Comparison of ENCODE assay signal across 8 cellular contexts in the genomic region with DNA sequence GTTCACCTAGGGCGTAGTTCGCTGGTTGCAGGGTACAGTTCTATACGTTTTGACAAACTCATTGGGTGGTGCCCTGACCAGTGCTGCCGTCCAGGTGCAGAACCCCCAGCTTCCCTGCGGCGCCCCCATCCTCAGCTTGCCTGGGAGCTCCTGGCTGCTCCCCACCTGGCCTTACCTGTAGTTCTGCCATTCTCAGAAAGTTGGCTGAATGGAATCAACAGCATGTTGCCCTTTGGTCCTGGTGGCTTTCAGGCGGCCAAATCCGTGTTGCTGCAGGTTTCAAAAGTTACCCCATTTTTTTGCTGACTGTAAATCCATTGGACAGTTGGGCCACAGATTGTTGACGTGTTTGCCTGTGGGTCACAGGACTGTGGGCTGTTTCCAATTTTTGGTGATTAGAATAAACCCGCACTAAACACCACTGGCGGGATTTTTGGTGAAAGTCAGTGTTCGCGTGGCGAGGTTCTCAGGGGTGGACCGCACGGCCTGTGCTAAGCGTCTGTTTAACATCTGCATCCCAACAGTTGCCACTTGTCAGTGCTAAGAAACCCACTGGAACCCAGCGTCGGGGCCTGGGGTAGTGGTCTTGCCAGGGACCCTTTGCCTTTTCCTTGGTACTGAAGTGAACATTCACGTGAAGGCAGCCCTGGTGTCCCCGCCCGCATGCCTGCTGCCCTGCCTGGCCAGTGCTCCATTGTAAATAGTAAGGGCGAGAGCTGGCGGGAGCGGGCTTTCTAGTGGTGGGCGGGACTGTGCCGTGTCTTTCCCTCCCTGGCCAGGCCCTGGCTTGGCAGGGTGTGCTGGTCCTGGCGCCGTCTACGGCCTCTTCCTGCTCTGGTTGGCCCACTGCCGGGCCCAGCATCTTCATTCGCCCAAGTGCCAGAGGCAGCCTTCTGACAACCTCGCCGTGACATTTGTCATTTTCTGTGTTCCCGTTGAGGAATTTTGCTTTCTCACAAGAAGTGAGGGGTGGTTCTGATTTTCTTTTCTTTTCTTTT. TPM values are rescaled to one million over a fixed set of nuclear protein-coding genes. Genes with fewer than 3 reads are reported as not detected.
DNase-seq lines count a peak whose midpoint lies in the region; ATAC-seq and TF ChIP-seq lines count a peak whose summit lies in the region.

No MANE protein-coding gene starts in this region.

- peaks cover 23% of the 10 kb centered on the region for H3K79me1 ChIP-seq in neuronal stem cell (ENCODE audit: low read depth, low read length)

- H3K4me3 ChIP-seq in RWPE2 (ENCODE audit: severe bottlenecking) (no peak overlapping the region), esophagus muscularis mucosa (peak overlapping the region in 1 of 4 donors; percentile 15), neuronal stem cell (ENCODE audit: low read length in 2 of 2) (peak overlapping the region in 1 of 2 donors; percentile 12)

- H2BK15ac ChIP-seq in neuronal stem cell (ENCODE audit: low read length): no peak overlapping the region

- H2BK12ac ChIP-seq in neuronal stem cell (ENCODE audit: low read length): no peak overlapping the region

- H3K18ac ChIP-seq in neuronal stem cell (ENCODE audit: low read length): no peak overlapping the region

- no peak for DNase-seq in T-helper 1 cell
- no peak for DNase-seq in RWPE2 (ENCODE audit: low spot score)
- DNase-seq in esophagus muscularis mucosa (ENCODE audit: extremely low spot score): no peak
- no peak for DNase-seq in neuronal stem cell (ENCODE audit: low spot score)
- DNase-seq in HuH-7.5 (ENCODE audit: low spot score): no peak
- no peak for DNase-seq in DMS53 treated with DMSO at 0.1 percent for 48 hours (lab: John Stamatoyannopoulos, UW; ENCODE audit: unreplicated experiment)
- no peak for DNase-seq in stimulated activated CD4-positive, alpha-beta T cell treated with anti-CD3 and anti-CD28 coated beads, Interleukin-12 subunit alpha, Interleukin-12 subunit beta, amount 100 ng/mL, for 4 hours

- no peak overlapping the region for H2AFZ ChIP-seq in neuronal stem cell (ENCODE audit: low read length)

- H4K8ac ChIP-seq in neuronal stem cell (ENCODE audit: low read depth, low read length): no peak overlapping the region

- TF ChIP-seq EP300 in esophagus muscularis mucosa (IDR thresholded peaks at IDR 0.05): no peak

- no peaks in the 10 kb centered on the region for H3K27me3 ChIP-seq in RWPE2 (ENCODE audit: insufficient read depth, poor library complexity, severe bottlenecking)
- H3K27me3 ChIP-seq in esophagus muscularis mucosa: no peaks in the 10 kb centered on the region
- H3K27me3 ChIP-seq in neuronal stem cell (ENCODE audit: control insufficient read depth in 3 of 3, insufficient read depth in 3 of 3, low read depth in 1 of 3, low read length in 3 of 3): no peaks in the 10 kb centered on the region

- H3K27ac Mint-ChIP-seq in T-helper 1 cell treated with Interleukin-12 subunit alpha and Interleukin-12 subunit beta and Interleukin-4 antibody, amounts not matched to agents 30 μg/mL and 1 μg/mL, for 36 hours: no peak overlapping the region

- H2BK5ac ChIP-seq in neuronal stem cell (ENCODE audit: low read length): peak overlapping the region; percentile 39

- H3K4me1 Mint-ChIP-seq in T-helper 1 cell treated with Interleukin-12 subunit alpha and Interleukin-12 subunit beta and Interleukin-4 antibody, amounts not matched to agents 30 μg/mL and 1 μg/mL, for 36 hours (ENCODE audit: low read depth): peaks cover 38% of the 10 kb centered on the region

- TF ChIP-seq POLR2A in esophagus muscularis mucosa (IDR thresholded peaks at IDR 0.05; ENCODE audit: low read depth): no peak

- H3K9me3 ChIP-seq in RWPE2 (ENCODE audit: severe bottlenecking) (no peaks in the 10 kb centered on the region), esophagus muscularis mucosa (no peaks in the 10 kb centered on the region), neuronal stem cell (replicated peaks in 1 of 2; ENCODE audit: control insufficient read depth in 2 of 2, insufficient read depth in 1 of 2, low read depth in 1 of 2, low read length in 2 of 2) (peaks cover 0 to 1% of the 10 kb centered on the region in 2 donors)

- H3K14ac ChIP-seq in neuronal stem cell (ENCODE audit: low read length): no peak overlapping the region

- WGBS in esophagus muscularis mucosa: 48% methylated on average over 34 of the region's 35 CpGs
- WGBS in neuronal stem cell (ENCODE audit: extremely low coverage in 2 of 2, insufficient read length in 2 of 2, insufficient replicate concordance in 1 of 2), 2 donors: no CpG with 5 or more reads among the region's 35 CpGs

- H3K4me3 Mint-ChIP-seq in T-helper 1 cell treated with Interleukin-12 subunit alpha and Interleukin-12 subunit beta and Interleukin-4 antibody, amounts not matched to agents 30 μg/mL and 1 μg/mL, for 36 hours: peak overlapping the region; percentile 46

- TF ChIP-seq CTCF in RWPE2 (IDR thresholded peaks at IDR 0.05; ENCODE audit: poor library complexity, severe bottlenecking): no peak
- TF ChIP-seq CTCF in esophagus muscularis mucosa (IDR thresholded peaks at IDR 0.05): no peak

- H3K36me3 Mint-ChIP-seq in T-helper 1 cell treated with Interleukin-12 subunit alpha and Interleukin-12 subunit beta and Interleukin-4 antibody, amounts not matched to agents 30 μg/mL and 1 μg/mL, for 36 hours (ENCODE audit: low read depth): no peaks in the 10 kb centered on the region

- no peaks in the 10 kb centered on the region for H3K27me3 Mint-ChIP-seq in T-helper 1 cell treated with Interleukin-12 subunit alpha and Interleukin-12 subunit beta and Interleukin-4 antibody, amounts not matched to agents 30 μg/mL and 1 μg/mL, for 36 hours (ENCODE audit: low read depth)

- no peak overlapping the region for H4K91ac ChIP-seq in neuronal stem cell (ENCODE audit: low read depth, low read length, poor library complexity)

- no peak overlapping the region for H3K9ac ChIP-seq in neuronal stem cell (ENCODE audit: low read depth, low read length, poor library complexity)

- H3K4me1 ChIP-seq in RWPE2 (ENCODE audit: insufficient read depth, poor library complexity, severe bottlenecking) (peaks cover 33% of the 10 kb centered on the region), esophagus muscularis mucosa (peaks cover 70 to 83% (median 82%) of the 10 kb centered on the region in 4 donors), neuronal stem cell (ENCODE audit: control insufficient read depth in 2 of 2, insufficient read depth in 1 of 2, low read depth in 1 of 2, low read length in 2 of 2) (peaks cover 33 to 36% of the 10 kb centered on the region in 2 donors)

- no peak overlapping the region for H3K23ac ChIP-seq in neuronal stem cell (ENCODE audit: low read depth, low read length, poor library complexity)

- no peak overlapping the region for H2AK5ac ChIP-seq in neuronal stem cell (ENCODE audit: low read depth, low read length)

- H3K27ac ChIP-seq in RWPE2 (ENCODE audit: poor library complexity, severe bottlenecking) (peak overlapping the region; percentile 63), esophagus muscularis mucosa (replicated peaks in 1 of 4) (peak overlapping the region; percentile 98 to 99 (median 99)), neuronal stem cell (replicated peaks; ENCODE audit: low read length) (no peak overlapping the region)

- no peak for ATAC-seq in RWPE2 (ENCODE audit: low read depth)

- H2BK120ac ChIP-seq in neuronal stem cell (ENCODE audit: low read depth, low read length): no peak overlapping the region

- H3K36me3 ChIP-seq in RWPE2 (ENCODE audit: low read depth): peaks cover 12% of the 10 kb centered on the region; the same call in 1 of the 2 replicates
- no peaks in the 10 kb centered on the region for H3K36me3 ChIP-seq in esophagus muscularis mucosa
- H3K36me3 ChIP-seq in neuronal stem cell (replicated peaks in 1 of 2; ENCODE audit: control insufficient read depth in 2 of 2, insufficient read depth in 2 of 2, low read length in 2 of 2): peaks cover 2 to 20% of the 10 kb centered on the region in 2 donors

- H3K4ac ChIP-seq in neuronal stem cell (ENCODE audit: low read length): no peak overlapping the region

- no peak overlapping the region for H3K4me2 ChIP-seq in neuronal stem cell (ENCODE audit: insufficient read depth, low read length, poor library complexity, severe bottlenecking)

- intact Hi-C loops in esophagus muscularis mucosa (cut with DNase I): no loop called here

- no peaks in the 10 kb centered on the region for H3K9me3 Mint-ChIP-seq in T-helper 1 cell treated with Interleukin-12 subunit alpha and Interleukin-12 subunit beta and Interleukin-4 antibody, amounts not matched to agents 30 μg/mL and 1 μg/mL, for 36 hours

RNA-seq across cellular contexts. Expression of gene DOT1L, which starts 3.3 kb away (rescaled TPM):
- total RNA-seq in esophagus muscularis mucosa: 10 to 100 TPM; 10.8 to 13.2 (median 12.0) TPM
- polyA plus RNA-seq in neuronal stem cell (2013, experiment 1 of 2): 38.2 TPM
- polyA plus RNA-seq in neuronal stem cell (2013, experiment 2 of 2): 38.1 TPM

RNA-seq across cellular contexts. Expression of gene AP3D1, which starts 15.7 kb away (rescaled TPM):
- 100 to 1,000 TPM in 2 of 4 donors, 10 to 100 TPM in 2; 76.0 to 156 (median 93.7) TPM for total RNA-seq in esophagus muscularis mucosa
- 60.6 TPM for polyA plus RNA-seq in neuronal stem cell (2013, experiment 1 of 2)
- polyA plus RNA-seq in neuronal stem cell (2013, experiment 2 of 2): 60.3 TPM
